Comparison of ENCODE assay signal across 19 cellular contexts in the genomic region with DNA sequence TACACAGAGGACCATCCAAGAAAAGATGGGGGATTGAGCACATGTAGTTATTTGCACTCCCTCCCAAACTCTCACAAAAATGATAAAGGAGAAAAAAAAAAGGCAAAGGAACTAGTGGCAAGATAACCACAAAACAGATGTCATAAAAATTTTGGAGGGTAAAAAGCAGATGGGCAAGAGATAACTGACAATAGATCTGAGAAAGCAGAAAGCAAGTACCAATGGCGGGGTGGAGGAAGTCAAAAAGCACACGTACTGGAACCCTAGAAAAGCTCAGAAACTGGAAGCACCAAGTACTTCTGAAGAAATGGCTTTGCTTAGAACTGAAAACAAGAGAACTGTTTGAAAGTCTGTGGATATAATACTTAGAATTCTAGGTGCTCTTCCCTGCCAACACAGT.
DNase-seq lines count a peak whose midpoint lies in the region; ATAC-seq lines count a peak whose summit lies in the region.
"Had no signal": no experiment of that assay in that cellular context is flagged by ENCODE, and none has a peak within 500 bp of the region (broad histone marks: within the 10 kb centered on the region; RNA-seq: fewer than 3 reads in every experiment).

No MANE protein-coding gene starts in this region.

- H3K4me3 ChIP-seq in thymus (ENCODE audit: low read length): peak overlapping the region; percentile 15

- H3K4me3 Mint-ChIP-seq in activated naive CD8-positive, alpha-beta T cell treated with anti-CD3 and anti-CD28 coated beads, Interleukin-2, amount 10 ng/mL, durations not matched to agents 7 days and 5 days: peak overlapping the region; percentile 10
- H3K4me3 Mint-ChIP-seq in activated naive CD8-positive, alpha-beta T cell treated with anti-CD3 and anti-CD28 coated beads for 36 hours: no peak overlapping the region
- H3K4me3 Mint-ChIP-seq in T-helper 2 cell treated with Interferon-gamma antibody and Interleukin-4, amounts not matched to agents 5 μg/mL and 100 μg/mL, for 36 hours: peak overlapping the region; percentile 10
- H3K4me3 Mint-ChIP-seq: CD4-positive, alpha-beta T cell had no signal

- no peaks in the 10 kb centered on the region for H3K27me3 Mint-ChIP-seq in activated naive CD8-positive, alpha-beta T cell treated with anti-CD3 and anti-CD28 coated beads, Interleukin-2, amount 10 ng/mL, durations not matched to agents 7 days and 5 days
- no peaks in the 10 kb centered on the region for H3K27me3 Mint-ChIP-seq in activated naive CD8-positive, alpha-beta T cell treated with anti-CD3 and anti-CD28 coated beads for 36 hours
- H3K27me3 Mint-ChIP-seq in T-helper 2 cell treated with Interferon-gamma antibody and Interleukin-4, amounts not matched to agents 5 μg/mL and 100 μg/mL, for 36 hours (ENCODE audit: low read depth): no peaks in the 10 kb centered on the region
- H3K27me3 Mint-ChIP-seq: CD4-positive, alpha-beta T cell had no signal

- H3K27ac Mint-ChIP-seq in activated naive CD8-positive, alpha-beta T cell treated with anti-CD3 and anti-CD28 coated beads, Interleukin-2, amount 10 ng/mL, durations not matched to agents 7 days and 5 days: no peak overlapping the region
- H3K27ac Mint-ChIP-seq in activated naive CD8-positive, alpha-beta T cell treated with anti-CD3 and anti-CD28 coated beads for 36 hours: no peak overlapping the region
- peak overlapping the region; percentile 46 for H3K27ac Mint-ChIP-seq in T-helper 2 cell treated with Interferon-gamma antibody and Interleukin-4, amounts not matched to agents 5 μg/mL and 100 μg/mL, for 36 hours
- H3K27ac Mint-ChIP-seq: CD4-positive, alpha-beta T cell had no signal

- H3K4me1 ChIP-seq in thymus (ENCODE audit: control insufficient read depth, insufficient read depth, low read length): peaks cover 5% of the 10 kb centered on the region

- H3K9me3 ChIP-seq in KOPT-K1 (ENCODE audit: insufficient read depth, low read length, poor library complexity, severe bottlenecking) (peaks cover 29% of the 10 kb centered on the region), thymus (ENCODE audit: control insufficient read depth) (no peaks in the 10 kb centered on the region)
- H3K9me3 ChIP-seq: SK-N-SH had no signal

- WGBS in thymus: 4% methylated on average over 2 of the region's 2 CpGs

- POLR2A ChIA-PET in activated naive CD8-positive, alpha-beta T cell treated with anti-CD3 and anti-CD28 coated beads, Interleukin-2, amount 10 ng/mL, durations not matched to agents 7 days and 5 days (lab: Charles Lee): no interaction called here

- H3K27me3 ChIP-seq in thymus (ENCODE audit: control insufficient read depth, insufficient read depth): no peaks in the 10 kb centered on the region

- H3K36me3 ChIP-seq in KOPT-K1 (ENCODE audit: insufficient read depth, low read length) (no peaks in the 10 kb centered on the region), thymus (ENCODE audit: control insufficient read depth, insufficient read depth) (no peaks in the 10 kb centered on the region)

- ATAC-seq in activated naive CD8-positive, alpha-beta T cell treated with anti-CD3 and anti-CD28 coated beads, Interleukin-2, amount 10 ng/mL, durations not matched to agents 7 days and 5 days (ENCODE audit: low read depth): no peak
- ATAC-seq in HG03439 (IDR thresholded peaks at IDR 0.05; ENCODE audit: unreplicated experiment): no peak

- H3K27ac ChIP-seq in KOPT-K1 (ENCODE audit: low read depth, low read length, poor library complexity, severe bottlenecking) (peak overlapping the region; percentile 78), thymus (ENCODE audit: low read depth) (no peak overlapping the region)

- peaks cover 2% of the 10 kb centered on the region for H3K36me3 Mint-ChIP-seq in activated naive CD8-positive, alpha-beta T cell treated with anti-CD3 and anti-CD28 coated beads, Interleukin-2, amount 10 ng/mL, durations not matched to agents 7 days and 5 days
- H3K36me3 Mint-ChIP-seq in activated naive CD8-positive, alpha-beta T cell treated with anti-CD3 and anti-CD28 coated beads for 36 hours: peaks cover 43% of the 10 kb centered on the region
- H3K36me3 Mint-ChIP-seq in T-helper 2 cell treated with Interferon-gamma antibody and Interleukin-4, amounts not matched to agents 5 μg/mL and 100 μg/mL, for 36 hours (ENCODE audit: low read depth): no peaks in the 10 kb centered on the region

- peaks cover 14% of the 10 kb centered on the region for H3K9me3 Mint-ChIP-seq in activated naive CD8-positive, alpha-beta T cell treated with anti-CD3 and anti-CD28 coated beads, Interleukin-2, amount 10 ng/mL, durations not matched to agents 7 days and 5 days
- peaks cover 41% of the 10 kb centered on the region for H3K9me3 Mint-ChIP-seq in activated naive CD8-positive, alpha-beta T cell treated with anti-CD3 and anti-CD28 coated beads for 36 hours
- peaks cover 34% of the 10 kb centered on the region for H3K9me3 Mint-ChIP-seq in T-helper 2 cell treated with Interferon-gamma antibody and Interleukin-4, amounts not matched to agents 5 μg/mL and 100 μg/mL, for 36 hours

- DNase-seq in activated naive CD8-positive, alpha-beta T cell treated with anti-CD3 and anti-CD28 coated beads, Interleukin-2, amount 10 ng/mL, durations not matched to agents 7 days and 5 days: no peak
- no peak for DNase-seq in activated naive CD8-positive, alpha-beta T cell treated with anti-CD3 and anti-CD28 coated beads for 36 hours
- no peak for DNase-seq in T-helper 2 cell treated with Interferon-gamma antibody and Interleukin-4, amounts not matched to agents 5 μg/mL and 100 μg/mL, for 36 hours (ENCODE audit: low spot score)
- DNase-seq in NCI-H774 (lab: John Stamatoyannopoulos, UW): no peak
- no peak for DNase-seq in NCI-H524 (lab: John Stamatoyannopoulos, UW)
- DNase-seq: ACHN; AML-193; CD4-positive, alpha-beta T cell; DMS79; Karpas-422; NCI-H1436; NCI-H2029; NCI-H510A; SHP77; SK-N-SH; T-helper 1 cell had no signal

- H3K4me1 Mint-ChIP-seq in activated naive CD8-positive, alpha-beta T cell treated with anti-CD3 and anti-CD28 coated beads, Interleukin-2, amount 10 ng/mL, durations not matched to agents 7 days and 5 days: peaks cover 6% of the 10 kb centered on the region
- peaks cover 15% of the 10 kb centered on the region for H3K4me1 Mint-ChIP-seq in activated naive CD8-positive, alpha-beta T cell treated with anti-CD3 and anti-CD28 coated beads for 36 hours
- H3K4me1 Mint-ChIP-seq in T-helper 2 cell treated with Interferon-gamma antibody and Interleukin-4, amounts not matched to agents 5 μg/mL and 100 μg/mL, for 36 hours (ENCODE audit: low read depth): peaks cover 9% of the 10 kb centered on the region
